ENCODE assay signal across 24 cellular contexts in the genomic region with DNA sequence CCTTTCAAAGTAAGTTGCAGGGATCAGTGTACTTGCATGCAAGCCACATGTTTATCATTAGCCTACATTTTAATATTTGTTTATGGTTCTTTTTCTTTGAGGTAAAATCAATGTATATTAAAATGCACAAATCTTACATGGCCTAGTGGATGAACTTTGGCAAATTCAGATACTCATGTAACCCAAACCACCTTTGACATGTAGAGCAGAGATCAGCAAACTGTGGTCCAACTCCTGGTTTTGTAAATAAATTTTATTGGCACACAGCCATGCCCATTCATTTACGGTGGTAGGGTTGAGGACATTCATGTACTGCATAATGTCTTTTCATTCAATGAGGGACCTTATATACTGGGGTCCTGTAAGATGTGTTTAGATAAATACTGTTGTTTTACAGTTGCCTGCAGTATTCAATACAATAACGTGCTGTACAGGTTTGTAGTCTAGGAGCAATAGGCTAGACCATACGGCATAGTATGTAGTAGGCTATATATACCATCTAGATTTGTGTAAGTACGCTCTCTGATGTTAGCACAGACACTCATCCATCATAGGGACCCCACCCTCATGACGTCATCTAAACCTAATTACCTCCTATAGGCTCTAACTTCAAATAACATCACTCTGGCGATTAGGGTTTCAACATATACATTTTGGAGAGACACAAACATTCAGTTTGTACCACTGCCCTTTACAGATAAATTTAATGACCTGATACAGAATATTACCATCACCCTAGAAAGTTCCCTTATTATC. TPM values are rescaled to one million over a fixed set of nuclear protein-coding genes. Genes with fewer than 3 reads are reported as not detected.
DNase-seq lines count a peak whose midpoint lies in the region; ATAC-seq, FAIRE-seq and TF ChIP-seq lines count a peak whose summit lies in the region.
"Had no signal": no experiment of that assay in that cellular context is flagged by ENCODE, and none has a peak within 500 bp of the region (broad histone marks: within the 10 kb centered on the region; RNA-seq: fewer than 3 reads in every experiment).

No MANE protein-coding gene starts in this region.

- TF ChIP-seq CTCF in activated CD8-positive, alpha-beta T cell treated with anti-CD3 and anti-CD28 coated beads for 36 hours (IDR thresholded peaks at IDR 0.05): no peak
- TF ChIP-seq CTCF in epithelial cell of esophagus (IDR thresholded peaks at IDR 0.05; ENCODE audit: insufficient read depth, low read depth, low read length, missing control alignments): no peak

- no peaks in the 10 kb centered on the region for H3K36me3 ChIP-seq in trophoblast cell (ENCODE audit: control insufficient read depth in 1 of 2, insufficient read depth in 2 of 2, low read length in 2 of 2)
- H3K36me3 ChIP-seq: lower lobe of right lung, thoracic aorta had no signal

- no peak overlapping the region for H3K4me3 ChIP-seq in epithelial cell of esophagus (ENCODE audit: low read length)
- H3K4me3 ChIP-seq in trophoblast cell (ENCODE audit: low read depth, low read length): no peak overlapping the region
- H3K4me3 ChIP-seq: lower lobe of right lung, thoracic aorta had no signal

- DNase-seq in activated CD8-positive, alpha-beta T cell treated with anti-CD3 and anti-CD28 coated beads for 36 hours: no peak
- DNase-seq in activated CD8-positive, alpha-beta T cell treated with anti-CD3 and anti-CD28 coated beads, Interleukin-2, amount 10 ng/mL, durations not matched to agents 7 days and 5 days: no peak
- no peak for DNase-seq in H54 (ENCODE audit: insufficient read length, low spot score)
- DNase-seq in epithelial cell of esophagus (ENCODE audit: low read depth): peak; percentile 40
- no peak for DNase-seq in trophoblast cell
- DNase-seq in DMS 273 treated with DMSO at 0.1 percent for 48 hours (lab: John Stamatoyannopoulos, UW): no peak
- no peak for DNase-seq in amniotic stem cell (lab: John Stamatoyannopoulos, UW)
- no peak for DNase-seq in NCI-H2196 (lab: John Stamatoyannopoulos, UW; ENCODE audit: unreplicated experiment)
- DNase-seq: activated CD4-positive, alpha-beta T cell treated with anti-CD3 and anti-CD28 coated beads for 1 hour; activated CD8-positive, alpha-beta memory T cell treated with anti-CD3 and anti-CD28 coated beads, Interleukin-2, amount 50 U/mL, for 4 hours; cortex of kidney; lower lobe of right lung; MM.1S; NCI-H1436 treated with DMSO at 0.1 percent for 48 hours; retina; SHP77; stimulated activated CD4-positive, alpha-beta T cell treated with anti-CD3 and anti-CD28 coated beads, Interleukin-12 subunit alpha, Interleukin-12 subunit beta, amount 100 ng/mL, for 4 hours; stimulated activated CD8-positive, alpha-beta memory T cell treated with anti-CD3 and anti-CD28 coated beads, Interleukin-4, amount 100 ng/mL, for 48 hours; SW 1271 had no signal

- H3K4me2 ChIP-seq in trophoblast cell (ENCODE audit: low read length): no peak overlapping the region

- H3K79me1 ChIP-seq in trophoblast cell (ENCODE audit: low read length): peaks cover under 1% of the 10 kb centered on the region

- no peak overlapping the region for H3K27ac ChIP-seq in trophoblast cell (ENCODE audit: low read depth, low read length)
- H3K27ac ChIP-seq: lower lobe of right lung, thoracic aorta had no signal

- no peak overlapping the region for H3K23ac ChIP-seq in trophoblast cell (ENCODE audit: low read length)

- no CpG with 5 or more reads among the region's 6 CpGs for WGBS in trophoblast cell (ENCODE audit: extremely low coverage, insufficient coverage, insufficient read length)

- H3K9ac ChIP-seq in trophoblast cell (ENCODE audit: low read length): no peak overlapping the region

- H2AK5ac ChIP-seq in trophoblast cell (ENCODE audit: low read length): no peak overlapping the region

- H3K27me3 ChIP-seq in trophoblast cell (ENCODE audit: insufficient read depth, low read length): no peaks in the 10 kb centered on the region

- CTCF ChIA-PET in activated CD8-positive, alpha-beta T cell treated with anti-CD3 and anti-CD28 coated beads for 36 hours (lab: Charles Lee): interaction anchor here (0.8 to 1.0 kb wide), 2 partner anchors 40 to 44 kb away, joined by 3 read pairs; no protein-coding TSS in a partner anchor
- CTCF ChIA-PET in activated CD8-positive, alpha-beta T cell treated with anti-CD3 and anti-CD28 coated beads, Interleukin-2, amount 10 ng/mL, durations not matched to agents 7 days and 5 days (lab: Charles Lee): interaction anchor here (2.5 kb wide), 1 partner anchor 14 kb away, joined by 11 read pairs; no protein-coding TSS in a partner anchor

- no peak overlapping the region for H2BK12ac ChIP-seq in trophoblast cell (ENCODE audit: low read length)

- peaks cover 49% of the 10 kb centered on the region for H3K36me3 Mint-ChIP-seq in activated CD8-positive, alpha-beta T cell treated with anti-CD3 and anti-CD28 coated beads for 36 hours (ENCODE audit: low read depth)
- H3K36me3 Mint-ChIP-seq in activated CD8-positive, alpha-beta T cell treated with anti-CD3 and anti-CD28 coated beads, Interleukin-2, amount 10 ng/mL, durations not matched to agents 7 days and 5 days (ENCODE audit: low read depth): peaks cover 14% of the 10 kb centered on the region
- H3K36me3 Mint-ChIP-seq: IgD-negative memory B cell had no signal

- no peak overlapping the region for H4K12ac ChIP-seq in trophoblast cell (ENCODE audit: low read depth, low read length)

- no peak overlapping the region for H4K91ac ChIP-seq in trophoblast cell (ENCODE audit: low read depth, low read length)

- peaks cover 4% of the 10 kb centered on the region for H3K9me3 Mint-ChIP-seq in activated CD8-positive, alpha-beta T cell treated with anti-CD3 and anti-CD28 coated beads for 36 hours
- no peaks in the 10 kb centered on the region for H3K9me3 Mint-ChIP-seq in activated CD8-positive, alpha-beta T cell treated with anti-CD3 and anti-CD28 coated beads, Interleukin-2, amount 10 ng/mL, durations not matched to agents 7 days and 5 days (ENCODE audit: insufficient read depth)

- peaks cover 13% of the 10 kb centered on the region for H3K79me2 ChIP-seq in trophoblast cell (ENCODE audit: control insufficient read depth, insufficient read depth, low read length, poor library complexity)

- POLR2A ChIA-PET in activated CD8-positive, alpha-beta T cell treated with anti-CD3 and anti-CD28 coated beads for 36 hours (lab: Charles Lee): no interaction called here
- POLR2A ChIA-PET in activated CD8-positive, alpha-beta T cell treated with anti-CD3 and anti-CD28 coated beads, Interleukin-2, amount 10 ng/mL, durations not matched to agents 7 days and 5 days (lab: Charles Lee): no interaction called here

- H3K18ac ChIP-seq in trophoblast cell (ENCODE audit: low read length): no peak overlapping the region

- H2BK120ac ChIP-seq in trophoblast cell (ENCODE audit: insufficient read depth, low read length, poor library complexity): no peak overlapping the region

- intact Hi-C loops in activated CD8-positive, alpha-beta T cell treated with anti-CD3 and anti-CD28 coated beads for 36 hours (cut with micrococcal nuclease): no loop called here

- H2BK5ac ChIP-seq in trophoblast cell (ENCODE audit: low read depth, low read length, poor library complexity): no peak overlapping the region

- H3K27me3 Mint-ChIP-seq in activated CD8-positive, alpha-beta T cell treated with anti-CD3 and anti-CD28 coated beads for 36 hours: no peaks in the 10 kb centered on the region
- H3K27me3 Mint-ChIP-seq in activated CD8-positive, alpha-beta T cell treated with anti-CD3 and anti-CD28 coated beads, Interleukin-2, amount 10 ng/mL, durations not matched to agents 7 days and 5 days (ENCODE audit: low read depth): no peaks in the 10 kb centered on the region

- ATAC-seq in activated CD8-positive, alpha-beta T cell treated with anti-CD3 and anti-CD28 coated beads for 36 hours: no peak
- no peak for ATAC-seq in activated CD8-positive, alpha-beta T cell treated with anti-CD3 and anti-CD28 coated beads, Interleukin-2, amount 10 ng/mL, durations not matched to agents 7 days and 5 days
- ATAC-seq: lower lobe of right lung had no signal

- H3K14ac ChIP-seq in trophoblast cell (ENCODE audit: low read length): no peak overlapping the region

- peaks cover 0 to 11% of the 10 kb centered on the region in 2 experiments for H3K4me1 ChIP-seq in trophoblast cell (ENCODE audit: control insufficient read depth in 1 of 2, insufficient read depth in 2 of 2, low read length in 2 of 2)

- peak overlapping the region; percentile 91 for H3K4ac ChIP-seq in trophoblast cell (ENCODE audit: low read depth, low read length)

- H3K9me3 ChIP-seq in trophoblast cell (ENCODE audit: insufficient read depth, low read depth, low read length): no peaks in the 10 kb centered on the region
- H3K9me3 ChIP-seq: lower lobe of right lung, thoracic aorta had no signal

- peak; percentile 27 for FAIRE-seq in H54 (lab: Jason Lieb, UNC)
- FAIRE-seq: bronchial epithelial cell, TTC549 had no signal

- no peak for TF ChIP-seq POLR2A in H54 (IDR thresholded peaks at IDR 0.05; ENCODE audit: low read depth, low read length)

- H3K4me3 Mint-ChIP-seq in activated CD8-positive, alpha-beta T cell treated with anti-CD3 and anti-CD28 coated beads for 36 hours: no peak overlapping the region
- no peak overlapping the region for H3K4me3 Mint-ChIP-seq in activated CD8-positive, alpha-beta T cell treated with anti-CD3 and anti-CD28 coated beads, Interleukin-2, amount 10 ng/mL, durations not matched to agents 7 days and 5 days

- no peak overlapping the region for H4K8ac ChIP-seq in trophoblast cell (ENCODE audit: low read depth, low read length)

- H3K4me1 Mint-ChIP-seq in activated CD8-positive, alpha-beta T cell treated with anti-CD3 and anti-CD28 coated beads for 36 hours (ENCODE audit: low read depth): peaks cover 83% of the 10 kb centered on the region
- H3K4me1 Mint-ChIP-seq in activated CD8-positive, alpha-beta T cell treated with anti-CD3 and anti-CD28 coated beads, Interleukin-2, amount 10 ng/mL, durations not matched to agents 7 days and 5 days (ENCODE audit: low read depth): peaks cover 66% of the 10 kb centered on the region

- no peak overlapping the region for H2AFZ ChIP-seq in trophoblast cell (ENCODE audit: insufficient read depth, low read length, poor library complexity)

- H3K27ac Mint-ChIP-seq in activated CD8-positive, alpha-beta T cell treated with anti-CD3 and anti-CD28 coated beads for 36 hours: peak overlapping the region; percentile 84
- no peak overlapping the region for H3K27ac Mint-ChIP-seq in activated CD8-positive, alpha-beta T cell treated with anti-CD3 and anti-CD28 coated beads, Interleukin-2, amount 10 ng/mL, durations not matched to agents 7 days and 5 days
- H3K27ac Mint-ChIP-seq: CD14-positive monocyte, IgD-negative memory B cell had no signal

RNA-seq across cellular contexts. Expression of gene NDFIP2, which starts 5.7 kb away (rescaled TPM):
- total RNA-seq in activated CD8-positive, alpha-beta T cell treated with anti-CD3 and anti-CD28 coated beads for 36 hours: 10 to 100 TPM; 67.4 to 69.1 TPM
- total RNA-seq in activated CD8-positive, alpha-beta T cell treated with anti-CD3 and anti-CD28 coated beads, Interleukin-2, amount 10 ng/mL, durations not matched to agents 7 days and 5 days: 10 to 100 TPM; 13.4 to 15.3 TPM
- polyA plus RNA-seq in trophoblast cell (2013): 58.6 and 65.6 TPM in 2 replicates
- polyA plus RNA-seq: CD14-positive monocyte, IgD-negative memory B cell had no signal

Comparison
In these comparisons a context has a peak if more than half of its experiments do, and no peak if none do; other contexts are left out.
1. RNA of gene NDFIP2, which starts 5.7 kb away (total RNA-seq): 67.4 to 69.1 TPM in activated CD8-positive, alpha-beta T cell treated with anti-CD3 and anti-CD28 coated beads for 36 hours; 13.4 to 15.3 TPM in activated CD8-positive, alpha-beta T cell treated with anti-CD3 and anti-CD28 coated beads, Interleukin-2, amount 10 ng/mL, durations not matched to agents 7 days and 5 days; every median in the first group is over 4 times any median in the second.